In the genomic region with DNA sequence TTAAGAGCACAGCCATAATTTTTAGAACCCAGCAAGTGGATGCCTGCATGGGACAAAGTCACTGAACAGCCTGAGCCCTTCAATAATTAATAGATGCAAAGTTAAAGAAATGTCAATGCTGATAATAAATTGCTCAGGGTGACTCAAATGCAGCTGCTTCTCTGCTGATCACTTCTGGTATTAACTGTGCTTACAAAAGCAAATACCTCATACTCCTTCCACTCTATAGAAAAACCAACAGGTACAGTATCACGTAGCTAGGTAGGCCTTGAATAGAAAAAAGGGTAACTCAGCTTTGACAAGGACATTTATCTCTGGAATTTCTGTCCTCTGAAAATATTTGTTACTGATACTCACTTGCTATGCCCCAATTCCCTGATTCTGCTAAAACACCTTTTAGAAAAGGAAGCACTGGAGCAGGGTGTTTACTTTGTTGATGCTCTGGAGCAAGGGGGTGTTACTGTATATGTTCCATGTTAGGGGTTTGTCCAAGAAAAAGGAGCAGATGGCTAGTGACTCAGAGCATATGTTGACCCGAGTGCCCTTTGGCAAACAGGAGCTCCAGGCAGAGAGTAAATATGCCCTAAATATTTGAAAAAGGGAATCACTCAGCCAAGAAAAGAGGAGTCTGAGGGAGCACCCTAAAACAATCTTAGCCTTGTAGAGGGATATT, we compare ENCODE assay signal across 9 cellular contexts. TPM values are rescaled to one million over a fixed set of nuclear protein-coding genes. Genes with fewer than 3 reads are reported as not detected.
DNase-seq lines count a peak whose midpoint lies in the region; ATAC-seq, FAIRE-seq and TF ChIP-seq lines count a peak whose summit lies in the region.
"Had no signal": no experiment of that assay in that cellular context is flagged by ENCODE, and none has a peak within 500 bp of the region (broad histone marks: within the 10 kb centered on the region; RNA-seq: fewer than 3 reads in every experiment).

No MANE protein-coding gene starts in this region.

- H3K36me3 ChIP-seq in CD8-positive, alpha-beta memory T cell (ENCODE audit: insufficient read depth, low read length): no peaks in the 10 kb centered on the region
- H3K36me3 ChIP-seq in astrocyte (ENCODE audit: insufficient read depth, low read length) (no peaks in the 10 kb centered on the region), left lung (no peaks in the 10 kb centered on the region), BE2C (no peaks in the 10 kb centered on the region)
- H3K36me3 ChIP-seq: suprapubic skin had no signal

- H3K4me2 ChIP-seq in astrocyte (ENCODE audit: low read length): peak overlapping the region; percentile 54

- H2AFZ ChIP-seq in astrocyte (ENCODE audit: low read depth, low read length): no peak overlapping the region

- H3K27me3 ChIP-seq in CD8-positive, alpha-beta memory T cell (ENCODE audit: insufficient read depth, low read length, poor library complexity, severe bottlenecking): no peaks in the 10 kb centered on the region
- H3K27me3 ChIP-seq in astrocyte (ENCODE audit: insufficient read depth, low read length) (no peaks in the 10 kb centered on the region), left lung (no peaks in the 10 kb centered on the region), BE2C (no peaks in the 10 kb centered on the region)
- H3K27me3 ChIP-seq: suprapubic skin had no signal

- no peaks in the 10 kb centered on the region for H3K9me3 ChIP-seq in CD8-positive, alpha-beta memory T cell (ENCODE audit: low read length)
- H3K9me3 ChIP-seq in astrocyte (ENCODE audit: insufficient read depth, low read depth, low read length) (no peaks in the 10 kb centered on the region), left lung (no peaks in the 10 kb centered on the region), BE2C (no peaks in the 10 kb centered on the region)
- H3K9me3 ChIP-seq: suprapubic skin had no signal

- no peak overlapping the region for H3K27ac Mint-ChIP-seq in CD8-positive, alpha-beta memory T cell
- H3K27ac Mint-ChIP-seq in astrocyte (ENCODE audit: unreplicated experiment): peak overlapping the region; percentile 96

- no peak for DNase-seq in CD8-positive, alpha-beta memory T cell
- DNase-seq in NCI-H1417 (lab: John Stamatoyannopoulos, UW): peak in 2 of 3 experiments; percentile 62 to 88
- peak; percentile 66 for DNase-seq in astrocyte (ENCODE audit: low read depth)
- DNase-seq in left lung: no peak
- no peak for DNase-seq in HUDEP-2 (lab: John Stamatoyannopoulos, UW; ENCODE audit: unreplicated experiment in 76 of 76)
- no peak for DNase-seq in BE2C
- no peak for DNase-seq in activated CD8-positive, alpha-beta memory T cell treated with anti-CD3 and anti-CD28 coated beads, Interleukin-2, amount 50 U/mL, for 48 hours

- no peak for FAIRE-seq in astrocyte (lab: Jason Lieb, UNC)

- no peaks in the 10 kb centered on the region for H3K4me1 Mint-ChIP-seq in CD8-positive, alpha-beta memory T cell
- H3K4me1 Mint-ChIP-seq in astrocyte (ENCODE audit: low read depth, unreplicated experiment): peaks cover 59% of the 10 kb centered on the region

- no peaks in the 10 kb centered on the region for H3K79me2 ChIP-seq in astrocyte (ENCODE audit: insufficient read depth, low read length)

- peak; percentile 24 for ATAC-seq in left lung
- ATAC-seq in HG03457 (IDR thresholded peaks at IDR 0.05; ENCODE audit: unreplicated experiment): no peak

- peak overlapping the region; percentile 39 for H3K27ac ChIP-seq in CD8-positive, alpha-beta memory T cell (ENCODE audit: low read depth, low read length)
- H3K27ac ChIP-seq in astrocyte (ENCODE audit: low read depth, low read length) (peak overlapping the region; percentile 24), left lung (no peak overlapping the region)
- H3K27ac ChIP-seq: suprapubic skin had no signal

- CTCF ChIA-PET in CD8-positive, alpha-beta memory T cell (lab: Charles Lee): interaction anchor here (1.1 kb wide), 1 partner anchor 11 kb away, joined by 3 read pairs; no protein-coding TSS in a partner anchor

- TF ChIP-seq CTCF in astrocyte (IDR thresholded peaks at IDR 0.05; ENCODE audit: insufficient read depth, low read depth, low read length) (no peak), left lung (IDR thresholded peaks at IDR 0.05) (no peak), BE2C (IDR thresholded peaks at IDR 0.05; ENCODE audit: low read depth, low read length) (no peak)

- no peaks in the 10 kb centered on the region for H3K4me1 ChIP-seq in CD8-positive, alpha-beta memory T cell (ENCODE audit: insufficient read depth, low read length)
- H3K4me1 ChIP-seq in astrocyte (ENCODE audit: insufficient read depth, low read length) (peaks cover 46% of the 10 kb centered on the region), left lung (peaks cover 15 to 32% of the 10 kb centered on the region in 2 donors), BE2C (peaks cover 14% of the 10 kb centered on the region)

- no peak overlapping the region for H3K4me3 ChIP-seq in CD8-positive, alpha-beta memory T cell (ENCODE audit: low read length)
- H3K4me3 ChIP-seq in astrocyte (ENCODE audit: insufficient read depth, low read depth, low read length) (no peak overlapping the region), left lung (no peak overlapping the region), BE2C (ENCODE audit: low read depth, low read length) (no peak overlapping the region)
- H3K4me3 ChIP-seq: suprapubic skin had no signal

- H3K36me3 Mint-ChIP-seq in CD8-positive, alpha-beta memory T cell: peaks cover 0 to 1% (median 0%) of the 10 kb centered on the region in 3 donors
- H3K36me3 Mint-ChIP-seq in astrocyte (ENCODE audit: low read depth, unreplicated experiment): peaks cover 4% of the 10 kb centered on the region

- H3K27me3 Mint-ChIP-seq in CD8-positive, alpha-beta memory T cell: no peaks in the 10 kb centered on the region
- no peaks in the 10 kb centered on the region for H3K27me3 Mint-ChIP-seq in astrocyte (ENCODE audit: low read depth, unreplicated experiment)

- intact Hi-C loops in left lung (cut with DNase I): no loop called here

- peak overlapping the region; percentile 40 for H3K9ac ChIP-seq in astrocyte (ENCODE audit: low read length)

- no peak overlapping the region for H3K4me3 Mint-ChIP-seq in CD8-positive, alpha-beta memory T cell
- no peak overlapping the region for H3K4me3 Mint-ChIP-seq in astrocyte (ENCODE audit: unreplicated experiment)

- no peaks in the 10 kb centered on the region for H3K9me3 Mint-ChIP-seq in CD8-positive, alpha-beta memory T cell
- no peaks in the 10 kb centered on the region for H3K9me3 Mint-ChIP-seq in astrocyte (ENCODE audit: unreplicated experiment)

- H4K20me1 ChIP-seq in astrocyte (ENCODE audit: insufficient read depth, low read length): no peaks in the 10 kb centered on the region

- POLR2A ChIA-PET in CD8-positive, alpha-beta memory T cell (lab: Charles Lee): no interaction called here

RNA-seq across cellular contexts. Expression of gene RTN4, which starts 59.1 kb away (rescaled TPM):
- 100 to 1,000 TPM; 105 to 110 TPM for total RNA-seq in CD8-positive, alpha-beta memory T cell
- polyA plus RNA-seq in CD8-positive, alpha-beta memory T cell: 100 TPM
- total RNA-seq in astrocyte (509 and 541 TPM in 2 replicates), left lung (100 to 1,000 TPM; 317 to 373 TPM)
- polyA plus RNA-seq in BE2C (2012; ENCODE audit: insufficient read depth, insufficient read length, low read depth): 102 TPM

Comparison
In these comparisons a context has a peak if more than half of its experiments do, and no peak if none do; other contexts are left out.
1. DNase-seq: peak in NCI-H1417 (2 of 3) and astrocyte (single experiment); none in CD8-positive, alpha-beta memory T cell (0 of 5), left lung (0 of 2), HUDEP-2 (0 of 76), BE2C (single experiment) and activated CD8-positive, alpha-beta memory T cell treated with anti-CD3 and anti-CD28 coated beads, Interleukin-2, amount 50 U/mL, for 48 hours (single experiment).
2. H3K27ac ChIP-seq: peak in CD8-positive, alpha-beta memory T cell (single experiment) and astrocyte (single experiment); none in left lung (0 of 2).